8 cellular contexts compared by ENCODE assay signal in genomic region chr22:23181763-23182288, GRCh38. TPM values are rescaled to one million over a fixed set of nuclear protein-coding genes. Genes with fewer than 3 reads are reported as not detected.
A peak's percentile ranks its signal among the peaks of the same experiment; 100 is the strongest.
DNase-seq lines count a peak whose midpoint lies in the region; ATAC-seq and TF ChIP-seq lines count a peak whose summit lies in the region.

No MANE protein-coding gene starts in this region.

- no peaks in the 10 kb centered on the region for H3K9me3 Mint-ChIP-seq in activated naive CD8-positive, alpha-beta T cell treated with anti-CD3 and anti-CD28 coated beads, Interleukin-2, amount 50 U/mL, for 24 hours

- peaks cover 16% of the 10 kb centered on the region for H3K36me3 Mint-ChIP-seq in activated naive CD8-positive, alpha-beta T cell treated with anti-CD3 and anti-CD28 coated beads, Interleukin-2, amount 50 U/mL, for 24 hours (ENCODE audit: low read depth)

- intact Hi-C loops in thyroid gland (cut with DNase I) = loop anchor here (5.0 kb wide), 1 partner anchor 35 kb away; no protein-coding TSS in a partner anchor

- H3K27me3 Mint-ChIP-seq in activated naive CD8-positive, alpha-beta T cell treated with anti-CD3 and anti-CD28 coated beads, Interleukin-2, amount 50 U/mL, for 24 hours = no peaks in the 10 kb centered on the region

- no peak for TF ChIP-seq RAD21 in liver (IDR thresholded peaks at IDR 0.05)

- no peaks in the 10 kb centered on the region for H3K27me3 ChIP-seq in liver (ENCODE audit: control insufficient read depth in 4 of 4, insufficient read depth in 4 of 4, low read length in 3 of 4)
- H3K27me3 ChIP-seq in thyroid gland = no peaks in the 10 kb centered on the region

- ATAC-seq in activated naive CD8-positive, alpha-beta T cell treated with anti-CD3 and anti-CD28 coated beads, Interleukin-2, amount 50 U/mL, for 24 hours = no peak
- no peak for ATAC-seq in GM21723 (IDR thresholded peaks at IDR 0.05; ENCODE audit: unreplicated experiment)
- ATAC-seq in GM19467 (IDR thresholded peaks at IDR 0.05; ENCODE audit: unreplicated experiment) = no peak

- no peak overlapping the region for H3K27ac ChIP-seq in liver (ENCODE audit: low read depth in 1 of 2, low read length in 2 of 2)
- H3K27ac ChIP-seq in thyroid gland = peak overlapping the region; percentile 2 to 74 (median 63)

- H3K9ac ChIP-seq in liver (ENCODE audit: low read depth in 1 of 2, low read length in 2 of 2) = no peak overlapping the region

- TF ChIP-seq CTCF in liver (IDR thresholded peaks at IDR 0.05; ENCODE audit: low read depth, low read length, missing input control) (no peak), thyroid gland (IDR thresholded peaks at IDR 0.05) (no peak)

- H3K4me3 ChIP-seq in liver (ENCODE audit: low read depth in 1 of 3, low read length in 3 of 3) = peak overlapping the region; percentile 15 to 93 (median 78)
- peak overlapping the region; percentile 3 to 69 (median 26) for H3K4me3 ChIP-seq in thyroid gland (replicated peaks in 1 of 3)

- H3K4me1 Mint-ChIP-seq in activated naive CD8-positive, alpha-beta T cell treated with anti-CD3 and anti-CD28 coated beads, Interleukin-2, amount 50 U/mL, for 24 hours = peaks cover 66% of the 10 kb centered on the region

- H3K4me3 Mint-ChIP-seq in activated naive CD8-positive, alpha-beta T cell treated with anti-CD3 and anti-CD28 coated beads, Interleukin-2, amount 50 U/mL, for 24 hours = peak overlapping the region; percentile 83

- peak overlapping the region; percentile 76 for H3K27ac Mint-ChIP-seq in activated naive CD8-positive, alpha-beta T cell treated with anti-CD3 and anti-CD28 coated beads, Interleukin-2, amount 50 U/mL, for 24 hours

- WGBS in liver = 74% methylated on average over 39 of the region's 39 CpGs
- 52 to 53% methylated on average over 23 to 30 of the region's 39 CpGs for WGBS in thyroid gland, 2 donors

- H3K9me3 ChIP-seq in liver (ENCODE audit: control insufficient read depth in 4 of 4, low read length in 3 of 4) = no peaks in the 10 kb centered on the region
- H3K9me3 ChIP-seq in thyroid gland = no peaks in the 10 kb centered on the region

- DNase-seq in activated T-cell treated with anti-CD3 and anti-CD28 coated beads, Interleukin-2, amount 50 U/mL, for 1 hour = peak; percentile 30
- no peak for DNase-seq in activated T-cell treated with anti-CD3 and anti-CD28 coated beads for 4 hours
- peak; percentile 20 for DNase-seq in activated naive CD8-positive, alpha-beta T cell treated with anti-CD3 and anti-CD28 coated beads, Interleukin-2, amount 50 U/mL, for 24 hours
- no peak for DNase-seq in thyroid gland
- no peak for DNase-seq in NCI-H1105 treated with DMSO at 0.1 percent for 48 hours (lab: John Stamatoyannopoulos, UW)

- no peak for TF ChIP-seq POLR2A in thyroid gland (IDR thresholded peaks at IDR 0.05)

- H3K4me1 ChIP-seq in liver (ENCODE audit: control insufficient read depth in 4 of 4, insufficient read depth in 4 of 4, low read length in 3 of 4) = peaks cover 12 to 55% (median 45%) of the 10 kb centered on the region in 4 donors
- peaks cover 56 to 60% of the 10 kb centered on the region in 2 donors for H3K4me1 ChIP-seq in thyroid gland

- H3K36me3 ChIP-seq in liver (ENCODE audit: control insufficient read depth in 4 of 4, insufficient read depth in 3 of 4, low read depth in 1 of 4, low read length in 3 of 4) (no peaks in the 10 kb centered on the region), thyroid gland (no peaks in the 10 kb centered on the region)

TF ChIP-seq in liver, 16 proteins besides CTCF, POLR2A, EP300 and RAD21:
- TF ChIP-seq RXRA (IDR thresholded peaks at IDR 0.05) (no peak), GABPA (IDR thresholded peaks at IDR 0.05 in 1 of 2, conservative IDR thresholded peaks at IDR 0.05 in 1 of 2) (no peak), FOXA1 (IDR thresholded peaks at IDR 0.05) (no peak), NR2F2 (IDR thresholded peaks at IDR 0.05) (no peak), TAF1 (conservative IDR thresholded peaks at IDR 0.05) (no peak), HNF4G (IDR thresholded peaks at IDR 0.05) (no peak), SP1 (IDR thresholded peaks at IDR 0.05) (no peak), EGR1 (IDR thresholded peaks at IDR 0.05; ENCODE audit: low read depth in 2 of 2) (no peak), FOXA2 (IDR thresholded peaks at IDR 0.05) (no peak), JUND (IDR thresholded peaks at IDR 0.05) (no peak), HNF4A (conservative IDR thresholded peaks at IDR 0.05) (no peak), MAX (IDR thresholded peaks at IDR 0.05) (no peak), YY1 (IDR thresholded peaks at IDR 0.05) (no peak)
- TF ChIP-seq, protein P1, sequence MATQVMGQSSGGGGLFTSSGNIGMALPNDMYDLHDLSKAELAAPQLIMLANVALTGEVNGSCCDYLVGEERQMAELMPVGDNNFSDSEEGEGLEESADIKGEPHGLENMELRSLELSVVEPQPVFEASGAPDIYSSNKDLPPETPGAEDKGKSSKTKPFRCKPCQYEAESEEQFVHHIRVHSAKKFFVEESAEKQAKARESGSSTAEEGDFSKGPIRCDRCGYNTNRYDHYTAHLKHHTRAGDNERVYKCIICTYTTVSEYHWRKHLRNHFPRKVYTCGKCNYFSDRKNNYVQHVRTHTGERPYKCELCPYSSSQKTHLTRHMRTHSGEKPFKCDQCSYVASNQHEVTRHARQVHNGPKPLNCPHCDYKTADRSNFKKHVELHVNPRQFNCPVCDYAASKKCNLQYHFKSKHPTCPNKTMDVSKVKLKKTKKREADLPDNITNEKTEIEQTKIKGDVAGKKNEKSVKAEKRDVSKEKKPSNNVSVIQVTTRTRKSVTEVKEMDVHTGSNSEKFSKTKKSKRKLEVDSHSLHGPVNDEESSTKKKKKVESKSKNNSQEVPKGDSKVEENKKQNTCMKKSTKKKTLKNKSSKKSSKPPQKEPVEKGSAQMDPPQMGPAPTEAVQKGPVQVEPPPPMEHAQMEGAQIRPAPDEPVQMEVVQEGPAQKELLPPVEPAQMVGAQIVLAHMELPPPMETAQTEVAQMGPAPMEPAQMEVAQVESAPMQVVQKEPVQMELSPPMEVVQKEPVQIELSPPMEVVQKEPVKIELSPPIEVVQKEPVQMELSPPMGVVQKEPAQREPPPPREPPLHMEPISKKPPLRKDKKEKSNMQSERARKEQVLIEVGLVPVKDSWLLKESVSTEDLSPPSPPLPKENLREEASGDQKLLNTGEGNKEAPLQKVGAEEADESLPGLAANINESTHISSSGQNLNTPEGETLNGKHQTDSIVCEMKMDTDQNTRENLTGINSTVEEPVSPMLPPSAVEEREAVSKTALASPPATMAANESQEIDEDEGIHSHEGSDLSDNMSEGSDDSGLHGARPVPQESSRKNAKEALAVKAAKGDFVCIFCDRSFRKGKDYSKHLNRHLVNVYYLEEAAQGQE (IDR thresholded peaks at IDR 0.05) = no peak
- TF ChIP-seq, protein P2, sequence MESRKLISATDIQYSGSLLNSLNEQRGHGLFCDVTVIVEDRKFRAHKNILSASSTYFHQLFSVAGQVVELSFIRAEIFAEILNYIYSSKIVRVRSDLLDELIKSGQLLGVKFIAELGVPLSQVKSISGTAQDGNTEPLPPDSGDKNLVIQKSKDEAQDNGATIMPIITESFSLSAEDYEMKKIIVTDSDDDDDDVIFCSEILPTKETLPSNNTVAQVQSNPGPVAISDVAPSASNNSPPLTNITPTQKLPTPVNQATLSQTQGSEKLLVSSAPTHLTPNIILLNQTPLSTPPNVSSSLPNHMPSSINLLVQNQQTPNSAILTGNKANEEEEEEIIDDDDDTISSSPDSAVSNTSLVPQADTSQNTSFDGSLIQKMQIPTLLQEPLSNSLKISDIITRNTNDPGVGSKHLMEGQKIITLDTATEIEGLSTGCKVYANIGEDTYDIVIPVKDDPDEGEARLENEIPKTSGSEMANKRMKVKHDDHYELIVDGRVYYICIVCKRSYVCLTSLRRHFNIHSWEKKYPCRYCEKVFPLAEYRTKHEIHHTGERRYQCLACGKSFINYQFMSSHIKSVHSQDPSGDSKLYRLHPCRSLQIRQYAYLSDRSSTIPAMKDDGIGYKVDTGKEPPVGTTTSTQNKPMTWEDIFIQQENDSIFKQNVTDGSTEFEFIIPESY (IDR thresholded peaks at IDR 0.05) = no peak
- TF ChIP-seq, protein P3, sequence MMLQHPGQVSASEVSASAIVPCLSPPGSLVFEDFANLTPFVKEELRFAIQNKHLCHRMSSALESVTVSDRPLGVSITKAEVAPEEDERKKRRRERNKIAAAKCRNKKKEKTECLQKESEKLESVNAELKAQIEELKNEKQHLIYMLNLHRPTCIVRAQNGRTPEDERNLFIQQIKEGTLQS (IDR thresholded peaks at IDR 0.05) = no peak

RNA-seq across cellular contexts. Expression of gene BCR, which starts 1.5 kb away (rescaled TPM):
- 10 to 100 TPM; 16.4 to 35.6 TPM for total RNA-seq in liver
- 10 to 100 TPM in 1 of 2 donors, 1 to 10 TPM in 1; 7.4 to 20.2 TPM for polyA plus RNA-seq in liver
- 100 to 1,000 TPM in 1 of 4 donors, 10 to 100 TPM in 3; 80.1 to 127 (median 87.7) TPM for total RNA-seq in thyroid gland

RNA-seq across cellular contexts. Expression of gene RAB36, which starts 36.5 kb away (rescaled TPM):
- total RNA-seq in liver (under 1 TPM; 0.33 to 0.42 TPM), thyroid gland (10 to 100 TPM; 10.9 to 33.4 (median 27.8) TPM)
- under 1 TPM; 0.22 to 0.56 TPM for polyA plus RNA-seq in liver

RNA-seq across cellular contexts. Expression of gene RSPH14, which starts 40.0 kb away (rescaled TPM):
- under 1 TPM in 1 of 2 donors, not detected in 1; 0.09 TPM for total RNA-seq in liver
- not detected for polyA plus RNA-seq in liver
- 1 to 10 TPM in 2 of 4 donors, not detected in 2; 1.1 to 3.0 TPM for total RNA-seq in thyroid gland

Comparison
In these comparisons a context has a peak if more than half of its experiments do, and no peak if none do; other contexts are left out.
1. DNase-seq: peak in activated T-cell treated with anti-CD3 and anti-CD28 coated beads, Interleukin-2, amount 50 U/mL, for 1 hour (single experiment) and activated naive CD8-positive, alpha-beta T cell treated with anti-CD3 and anti-CD28 coated beads, Interleukin-2, amount 50 U/mL, for 24 hours (single experiment); none in activated T-cell treated with anti-CD3 and anti-CD28 coated beads for 4 hours (single experiment), thyroid gland (0 of 2) and NCI-H1105 treated with DMSO at 0.1 percent for 48 hours (single experiment).
2. H3K27ac ChIP-seq: peak in thyroid gland (3 of 3); none in liver (0 of 2).
3. RNA of gene RAB36, which starts 36.5 kb away (total RNA-seq): 10.9 to 33.4 TPM in thyroid gland; 0.33 to 0.42 TPM in liver; every median in the first group is over 4 times any median in the second.